In the genomic region with DNA sequence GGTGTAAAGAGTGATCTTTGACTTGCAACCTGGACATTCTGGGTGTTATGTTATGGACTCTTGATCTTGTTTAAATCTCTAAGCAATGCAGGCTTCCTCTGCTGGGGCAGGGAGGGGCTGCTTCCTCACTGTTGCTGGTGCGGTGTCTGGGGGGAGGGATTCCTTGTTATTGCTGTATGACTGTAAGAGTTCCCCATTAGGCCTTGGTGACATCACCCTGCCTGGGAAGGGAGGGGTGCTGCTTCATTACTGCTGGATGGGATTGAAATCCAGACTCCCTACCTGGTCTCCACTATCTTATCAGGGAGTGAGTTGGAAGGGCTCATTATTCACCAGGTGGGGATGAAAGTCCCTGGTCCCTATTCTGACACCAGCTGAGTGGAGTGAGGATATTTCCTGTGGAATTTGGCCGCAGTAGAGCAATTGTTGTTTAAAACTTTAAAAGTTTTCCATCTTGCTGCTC, we compare ENCODE assay signal across 8 cellular contexts. TPM values are rescaled to one million over a fixed set of nuclear protein-coding genes. Genes with fewer than 3 reads are reported as not detected.
DNase-seq lines count a peak whose midpoint lies in the region; ATAC-seq and TF ChIP-seq lines count a peak whose summit lies in the region.

No MANE protein-coding gene starts in this region.

- TF ChIP-seq CTCF in chondrocyte (IDR thresholded peaks at IDR 0.05), result no peak
- TF ChIP-seq CTCF in lower lobe of right lung (IDR thresholded peaks at IDR 0.05), result no peak

- no peaks in the 10 kb centered on the region for H3K9me3 ChIP-seq in BLaER1 treated with 17β-estradiol and CSF1 and Interleukin-3, amounts not matched to agents 10 nM and 100 nM (replicated peaks in 1 of 11)
- no peaks in the 10 kb centered on the region for H3K9me3 ChIP-seq in lower lobe of right lung

- no peaks in the 10 kb centered on the region for H3K9me3 Mint-ChIP-seq in chondrocyte (ENCODE audit: low read depth)

- peak; percentile 78 to 91 for ATAC-seq in lower lobe of right lung
- ATAC-seq in GM19324 (IDR thresholded peaks at IDR 0.05; ENCODE audit: low FRiP score, unreplicated experiment), result no peak
- ATAC-seq in HG02571 (IDR thresholded peaks at IDR 0.05; ENCODE audit: unreplicated experiment), result no peak

- H3K27me3 ChIP-seq in BLaER1 treated with 17β-estradiol and CSF1 and Interleukin-3, amounts not matched to agents 10 nM and 100 nM, result no peaks in the 10 kb centered on the region
- H3K27me3 ChIP-seq in lower lobe of right lung (ENCODE audit: low read depth), result no peaks in the 10 kb centered on the region

- H3K27ac ChIP-seq in BLaER1 treated with 17β-estradiol and CSF1 and Interleukin-3, amounts not matched to agents 10 nM and 100 nM, result peak overlapping the region in 4 of 11 experiments; percentile 1 to 72 (median 56); a peak in 7 of 22 replicates
- peak overlapping the region; percentile 54 for H3K27ac ChIP-seq in lower lobe of right lung

- peaks cover 38% of the 10 kb centered on the region for H3K4me1 Mint-ChIP-seq in chondrocyte (ENCODE audit: low read depth)

- peaks cover 8 to 96% (median 79%) of the 10 kb centered on the region in 11 experiments; a peak in 20 of 22 replicates for H4K20me1 ChIP-seq in BLaER1 treated with 17β-estradiol and CSF1 and Interleukin-3, amounts not matched to agents 10 nM and 100 nM

- no peaks in the 10 kb centered on the region for H3K27me3 Mint-ChIP-seq in chondrocyte (ENCODE audit: low read depth)

- peak overlapping the region in 4 of 11 experiments; percentile 26 to 66 (median 48); a peak in 7 of 22 replicates for H3K9ac ChIP-seq in BLaER1 treated with 17β-estradiol and CSF1 and Interleukin-3, amounts not matched to agents 10 nM and 100 nM

- peaks cover 11 to 24% (median 16%) of the 10 kb centered on the region in 11 experiments; a peak in 20 of 22 replicates for H3K36me3 ChIP-seq in BLaER1 treated with 17β-estradiol and CSF1 and Interleukin-3, amounts not matched to agents 10 nM and 100 nM
- H3K36me3 ChIP-seq in lower lobe of right lung, result no peaks in the 10 kb centered on the region

- H3K4me3 ChIP-seq in BLaER1 treated with 17β-estradiol and CSF1 and Interleukin-3, amounts not matched to agents 10 nM and 100 nM, result no peak overlapping the region
- H3K4me3 ChIP-seq in lower lobe of right lung, result no peak overlapping the region

- H3K36me3 Mint-ChIP-seq in chondrocyte (ENCODE audit: low read depth), result no peaks in the 10 kb centered on the region

- no peak overlapping the region for H3K4me3 Mint-ChIP-seq in chondrocyte (ENCODE audit: unreplicated experiment)

- peak overlapping the region; percentile 72 for H3K27ac Mint-ChIP-seq in chondrocyte (ENCODE audit: unreplicated experiment)

- peak overlapping the region in 6 of 11 experiments; percentile 8 to 86 (median 66); a peak in 12 of 22 replicates for H3K4me2 ChIP-seq in BLaER1 treated with 17β-estradiol and CSF1 and Interleukin-3, amounts not matched to agents 10 nM and 100 nM

- H3K4me1 ChIP-seq in BLaER1 treated with 17β-estradiol and CSF1 and Interleukin-3, amounts not matched to agents 10 nM and 100 nM, result peaks cover 0 to 89% (median 21%) of the 10 kb centered on the region in 10 experiments; a peak in 14 of 20 replicates
- H3K4me1 ChIP-seq in lower lobe of right lung, result peaks cover 54% of the 10 kb centered on the region

- intact Hi-C loops in lower lobe of right lung (cut with DNase I), result no loop called here

- DNase-seq in MV-4-11 (lab: John Stamatoyannopoulos, UW), result peak; percentile 65
- no peak for DNase-seq in chondrocyte (ENCODE audit: low spot score)
- DNase-seq in lower lobe of right lung, result peak; percentile 75
- DNase-seq in NCI-H1092 (lab: John Stamatoyannopoulos, UW), result no peak
- DNase-seq in stimulated activated CD8-positive, alpha-beta memory T cell treated with anti-CD3 and anti-CD28 coated beads, Interleukin-4, amount 100 ng/mL, for 48 hours, result no peak

RNA-seq across cellular contexts. Expression of a gene that starts 8.8 kb away (rescaled TPM):
- total RNA-seq in chondrocyte (80.0 to 128 TPM (median 83.7 TPM) in 3 replicates), lower lobe of right lung (132 TPM)

RNA-seq across cellular contexts. Expression of a gene that starts 33.1 kb away (rescaled TPM):
- total RNA-seq in chondrocyte, result 55.1 to 65.9 TPM (median 55.6 TPM) in 3 replicates
- total RNA-seq in lower lobe of right lung, result 71.9 TPM

RNA-seq across cellular contexts. Expression of a gene that starts 41.5 kb away (rescaled TPM):
- 48.7 to 52.7 TPM (median 49.9 TPM) in 3 replicates for total RNA-seq in chondrocyte
- 45.8 TPM for total RNA-seq in lower lobe of right lung

Comparison
In these comparisons a context has a peak if more than half of its experiments do, and no peak if none do; other contexts are left out.
1. DNase-seq: peak in MV-4-11 (single experiment) and lower lobe of right lung (single experiment); none in chondrocyte (single experiment), NCI-H1092 (single experiment) and stimulated activated CD8-positive, alpha-beta memory T cell treated with anti-CD3 and anti-CD28 coated beads, Interleukin-4, amount 100 ng/mL, for 48 hours (single experiment).
2. ATAC-seq: peak in lower lobe of right lung (2 of 2); none in GM19324 (single experiment) and HG02571 (single experiment).